Comparison of ENCODE assay signal across 8 cellular contexts in the genomic region with DNA sequence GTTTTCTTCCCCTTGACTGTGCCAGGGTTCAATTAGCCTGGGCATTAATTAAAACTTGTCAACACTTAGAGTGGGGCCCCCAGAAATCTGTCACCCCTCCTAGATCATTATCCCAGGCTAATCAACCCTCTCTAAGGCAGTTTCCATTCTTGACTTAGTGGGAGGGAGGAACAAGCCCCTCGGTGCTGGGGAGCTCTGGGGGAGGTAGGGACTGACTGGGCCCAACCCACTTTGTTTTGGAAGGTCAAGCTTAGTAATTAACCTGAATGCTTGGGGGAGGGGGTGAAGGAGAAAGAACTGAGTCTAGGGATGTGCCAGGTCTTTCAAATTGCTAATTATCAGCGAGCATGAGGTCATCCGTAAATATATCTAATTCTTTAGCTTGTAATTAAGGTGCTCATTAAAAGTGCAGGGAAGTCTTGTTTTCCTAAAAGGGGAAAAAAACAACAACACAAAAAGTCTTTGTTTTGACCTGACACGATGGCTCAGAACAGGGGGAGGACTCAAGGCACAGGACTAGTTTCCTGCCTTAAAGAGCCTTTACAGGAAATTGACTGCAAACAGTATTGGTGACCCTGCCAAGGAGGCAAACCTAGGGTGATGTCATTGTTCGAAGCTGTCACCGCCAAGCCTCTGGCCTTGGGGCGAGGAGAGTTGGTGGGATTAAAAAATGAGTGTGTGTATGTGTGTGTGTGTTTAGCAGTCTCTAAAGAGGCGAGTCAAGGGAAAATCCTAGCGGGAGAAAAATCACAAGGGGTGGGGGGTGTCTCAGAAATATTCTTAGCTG. TPM values are rescaled to one million over a fixed set of nuclear protein-coding genes. Genes with fewer than 3 reads are reported as not detected.
DNase-seq lines count a peak whose midpoint lies in the region; ATAC-seq and TF ChIP-seq lines count a peak whose summit lies in the region.

No MANE protein-coding gene starts in this region.

- H3K27ac ChIP-seq in CD4-positive, alpha-beta memory T cell (ENCODE audit: low read depth, low read length): peak overlapping the region; percentile 44

- peak overlapping the region; percentile 64 to 100 (median 95) for H3K27ac Mint-ChIP-seq in CD4-positive, alpha-beta memory T cell
- peak overlapping the region; percentile 71 for H3K27ac Mint-ChIP-seq in activated CD4-positive, alpha-beta memory T cell treated with anti-CD3 and anti-CD28 coated beads for 36 hours

- peak in 3 of 5 donors; percentile 33 to 66 (median 33) for DNase-seq in CD4-positive, alpha-beta memory T cell
- DNase-seq in activated CD4-positive, alpha-beta memory T cell treated with anti-CD3 and anti-CD28 coated beads for 36 hours: peak; percentile 66
- DNase-seq in fibroblast of peridontal ligament (ENCODE audit: extremely low read depth) (peak; percentile 75), omental fat pad (ENCODE audit: low spot score) (no peak), COLO668 (lab: John Stamatoyannopoulos, UW; ENCODE audit: unreplicated experiment) (no peak), NCI-H2107 treated with DMSO at 0.1 percent for 48 hours (lab: John Stamatoyannopoulos, UW; ENCODE audit: unreplicated experiment) (no peak), NCI-H1105 (lab: John Stamatoyannopoulos, UW) (no peak)

- peak overlapping the region; percentile 75 to 92 (median 82) for H3K4me3 Mint-ChIP-seq in CD4-positive, alpha-beta memory T cell
- H3K4me3 Mint-ChIP-seq in activated CD4-positive, alpha-beta memory T cell treated with anti-CD3 and anti-CD28 coated beads for 36 hours: no peak overlapping the region

- H3K27me3 Mint-ChIP-seq in CD4-positive, alpha-beta memory T cell: no peaks in the 10 kb centered on the region
- H3K27me3 Mint-ChIP-seq in activated CD4-positive, alpha-beta memory T cell treated with anti-CD3 and anti-CD28 coated beads for 36 hours: no peaks in the 10 kb centered on the region

- H3K4me3 ChIP-seq in CD4-positive, alpha-beta memory T cell (ENCODE audit: low read length in 2 of 2): no peak overlapping the region

- intact Hi-C loops in CD4-positive, alpha-beta memory T cell (cut with micrococcal nuclease): loop anchor here (1.0 kb wide), 1 partner anchor 8 kb away; no protein-coding TSS in a partner anchor
- intact Hi-C loops in activated CD4-positive, alpha-beta memory T cell treated with anti-CD3 and anti-CD28 coated beads for 36 hours (cut with micrococcal nuclease): no loop called here

- no peaks in the 10 kb centered on the region for H3K9me3 Mint-ChIP-seq in CD4-positive, alpha-beta memory T cell
- H3K9me3 Mint-ChIP-seq in activated CD4-positive, alpha-beta memory T cell treated with anti-CD3 and anti-CD28 coated beads for 36 hours: no peaks in the 10 kb centered on the region

- ATAC-seq in HG03354 (IDR thresholded peaks at IDR 0.05; ENCODE audit: poor library complexity, severe bottlenecking, unreplicated experiment) (peak; percentile 62), omental fat pad (ENCODE audit: low FRiP score) (peak; percentile 22)

- H3K4me1 Mint-ChIP-seq in CD4-positive, alpha-beta memory T cell: peaks cover 56 to 100% (median 86%) of the 10 kb centered on the region in 4 donors
- peaks cover 82% of the 10 kb centered on the region for H3K4me1 Mint-ChIP-seq in activated CD4-positive, alpha-beta memory T cell treated with anti-CD3 and anti-CD28 coated beads for 36 hours (ENCODE audit: low read depth)

- peaks cover 99% of the 10 kb centered on the region for H3K4me1 ChIP-seq in CD4-positive, alpha-beta memory T cell (ENCODE audit: insufficient read depth, low read length)

- no peak for TF ChIP-seq CTCF in omental fat pad (IDR thresholded peaks at IDR 0.05)

- H3K36me3 Mint-ChIP-seq in CD4-positive, alpha-beta memory T cell: peaks cover 3 to 21% of the 10 kb centered on the region in 2 donors
- peaks cover 16% of the 10 kb centered on the region for H3K36me3 Mint-ChIP-seq in activated CD4-positive, alpha-beta memory T cell treated with anti-CD3 and anti-CD28 coated beads for 36 hours

- H3K36me3 ChIP-seq in CD4-positive, alpha-beta memory T cell (ENCODE audit: insufficient read depth, low read length): no peaks in the 10 kb centered on the region

- H3K27me3 ChIP-seq in CD4-positive, alpha-beta memory T cell (ENCODE audit: insufficient read depth, low read length): no peaks in the 10 kb centered on the region

- CTCF ChIA-PET in CD4-positive, alpha-beta memory T cell (lab: Charles Lee; ENCODE audit: partially characterized antibody): interaction anchor here (1.4 to 1.6 kb wide), 2 partner anchors 14 to 264 kb away, joined by 5 to 8 read pairs; a partner anchor contains a TSS
- CTCF ChIA-PET in activated CD4-positive, alpha-beta memory T cell treated with anti-CD3 and anti-CD28 coated beads for 36 hours (lab: Charles Lee): interaction anchor here (1.0 kb wide), 1 partner anchor 263 kb away, joined by 3 read pairs; no protein-coding TSS in a partner anchor

- H3K9me3 ChIP-seq in CD4-positive, alpha-beta memory T cell (ENCODE audit: control insufficient read depth in 1 of 2, low read length in 2 of 2): no peaks in the 10 kb centered on the region

- POLR2A ChIA-PET in CD4-positive, alpha-beta memory T cell (lab: Charles Lee; ENCODE audit: partially characterized antibody): interaction anchor here (0.9 to 2.0 kb wide), 8 partner anchors 8 to 128 kb away, joined by 3 to 10 read pairs (median 4); a partner anchor contains a TSS
- POLR2A ChIA-PET in activated CD4-positive, alpha-beta memory T cell treated with anti-CD3 and anti-CD28 coated beads for 36 hours (lab: Charles Lee): no interaction called here

RNA-seq across cellular contexts. Expression of a gene that starts 19.4 kb away (rescaled TPM):
- total RNA-seq in CD4-positive, alpha-beta memory T cell: 100 to 1,000 TPM; 151 to 155 TPM
- 10 to 100 TPM in 1 of 2 donors, 1 to 10 TPM in 1; 4.0 to 24.4 TPM for polyA plus RNA-seq in CD4-positive, alpha-beta memory T cell
- 100 to 1,000 TPM; 267 to 270 TPM for total RNA-seq in activated CD4-positive, alpha-beta memory T cell treated with anti-CD3 and anti-CD28 coated beads for 36 hours
- total RNA-seq in omental fat pad: 100 to 1,000 TPM; 290 to 517 (median 367) TPM

RNA-seq across cellular contexts. Expression of a gene that starts 47.9 kb away (rescaled TPM):
- total RNA-seq in CD4-positive, alpha-beta memory T cell: 100 to 1,000 TPM; 320 to 340 TPM
- polyA plus RNA-seq in CD4-positive, alpha-beta memory T cell: 100 to 1,000 TPM; 364 to 424 TPM
- 100 to 1,000 TPM; 273 to 287 TPM for total RNA-seq in activated CD4-positive, alpha-beta memory T cell treated with anti-CD3 and anti-CD28 coated beads for 36 hours
- 100 to 1,000 TPM; 364 to 556 (median 476) TPM for total RNA-seq in omental fat pad

RNA-seq across cellular contexts. Expression of a gene that starts 49.1 kb away (rescaled TPM):
- total RNA-seq in CD4-positive, alpha-beta memory T cell: 100 to 1,000 TPM; 346 to 361 TPM
- 100 to 1,000 TPM; 142 to 177 TPM for polyA plus RNA-seq in CD4-positive, alpha-beta memory T cell
- 100 to 1,000 TPM; 205 TPM for total RNA-seq in activated CD4-positive, alpha-beta memory T cell treated with anti-CD3 and anti-CD28 coated beads for 36 hours
- 1 to 10 TPM; 1.5 to 3.2 (median 2.7) TPM for total RNA-seq in omental fat pad

Comparison
In these comparisons a context has a peak if more than half of its experiments do, and no peak if none do; other contexts are left out.
1. DNase-seq: peak in CD4-positive, alpha-beta memory T cell (3 of 5), activated CD4-positive, alpha-beta memory T cell treated with anti-CD3 and anti-CD28 coated beads for 36 hours (single experiment) and fibroblast of peridontal ligament (single experiment); none in omental fat pad (single experiment), COLO668 (single experiment), NCI-H2107 treated with DMSO at 0.1 percent for 48 hours (single experiment) and NCI-H1105 (single experiment).
2. RNA of a gene that starts 49.1 kb away (total RNA-seq): 346 to 361 TPM in CD4-positive, alpha-beta memory T cell and 205 TPM in activated CD4-positive, alpha-beta memory T cell treated with anti-CD3 and anti-CD28 coated beads for 36 hours; 1.5 to 3.2 TPM in omental fat pad; every median in the first group is over 10 times any median in the second.